In genomic region chr1:38000529-38001453, GRCh38 we compare ENCODE assay signal across 1 cellular context.
TF ChIP-seq lines count a peak whose summit lies in the region.

No MANE protein-coding gene starts in this region.

TF ChIP-seq in HepG2, 621 proteins besides CTCF, POLR2A, EP300 and RAD21 (continues in another document):
- TF ChIP-seq NR2F6 (IDR thresholded peaks at IDR 0.05) (no peak), NR2F6 (CRISPR knock-in tag; IDR thresholded peaks at IDR 0.05) (no peak), ZNF788 (CRISPR knock-in tag; IDR thresholded peaks at IDR 0.05; ENCODE audit: borderline replicate concordance) (no peak), ZNF710 (CRISPR knock-in tag; IDR thresholded peaks at IDR 0.05; ENCODE audit: borderline replicate concordance) (no peak), ZNF770 (CRISPR knock-in tag; IDR thresholded peaks at IDR 0.05) (no peak), PITX1 (CRISPR knock-in tag; IDR thresholded peaks at IDR 0.05) (no peak), CEBPG (CRISPR knock-in tag; IDR thresholded peaks at IDR 0.05) (no peak), ZNF773 (CRISPR knock-in tag; IDR thresholded peaks at IDR 0.05; ENCODE audit: borderline replicate concordance) (no peak), KLF15 (CRISPR knock-in tag; IDR thresholded peaks at IDR 0.05; ENCODE audit: borderline replicate concordance) (no peak), ZBTB7B (CRISPR knock-in tag; IDR thresholded peaks at IDR 0.05) (no peak), PRMT3 (CRISPR knock-in tag; IDR thresholded peaks at IDR 0.05; ENCODE audit: borderline replicate concordance, low read depth) (peak; percentile 58; the same call in 1 of the 2 replicates), STAT5B (CRISPR knock-in tag; IDR thresholded peaks at IDR 0.05) (no peak), ZNF557 (CRISPR knock-in tag; IDR thresholded peaks at IDR 0.05) (no peak), NCOA1 (CRISPR knock-in tag; IDR thresholded peaks at IDR 0.05) (no peak), SOX13 (IDR thresholded peaks at IDR 0.05) (no peak), SOX13 (CRISPR knock-in tag; conservative IDR thresholded peaks at IDR 0.05 in 1 of 2, IDR thresholded peaks at IDR 0.05 in 1 of 2) (no peak), NONO (IDR thresholded peaks at IDR 0.05) (no peak), NONO (CRISPR knock-in tag; conservative IDR thresholded peaks at IDR 0.05) (no peak), ZBTB38 (CRISPR knock-in tag; IDR thresholded peaks at IDR 0.05) (peak; percentile 28; the same call in 1 of the 2 replicates), ZMAT3 (CRISPR knock-in tag; conservative IDR thresholded peaks at IDR 0.05) (no peak), ZNF337 (CRISPR knock-in tag; IDR thresholded peaks at IDR 0.05; ENCODE audit: borderline replicate concordance, low read depth) (no peak), ZEB1 (IDR thresholded peaks at IDR 0.05; ENCODE audit: insufficient replicate concordance, low read depth) (no peak), STAG1 (CRISPR knock-in tag; IDR thresholded peaks at IDR 0.05) (no peak), HNF1B (CRISPR knock-in tag; IDR thresholded peaks at IDR 0.05) (no peak), ZKSCAN8 (CRISPR knock-in tag; IDR thresholded peaks at IDR 0.05; ENCODE audit: borderline replicate concordance) (no peak), MEIS1 (CRISPR knock-in tag; IDR thresholded peaks at IDR 0.05; ENCODE audit: borderline replicate concordance) (no peak), IKZF5 (CRISPR knock-in tag; IDR thresholded peaks at IDR 0.05) (no peak), ZNF430 (CRISPR knock-in tag; IDR thresholded peaks at IDR 0.05) (0 out of 2 replicates have a peak, but pooled peaks have one; percentile 26), IRF1 (CRISPR knock-in tag; IDR thresholded peaks at IDR 0.05; ENCODE audit: low read depth) (no peak), AGO2 (optimal IDR thresholded peaks at IDR 0.05; ENCODE audit: low read depth, low read length) (peak; percentile 56), MLX (CRISPR knock-in tag; IDR thresholded peaks at IDR 0.05) (no peak), RARG (CRISPR knock-in tag; IDR thresholded peaks at IDR 0.05; ENCODE audit: low read depth) (no peak), ZNF124 (CRISPR knock-in tag; IDR thresholded peaks at IDR 0.05) (no peak), MTERF4 (CRISPR knock-in tag; IDR thresholded peaks at IDR 0.05) (0 out of 2 replicates have a peak, but pooled peaks have one; percentile 27), GATAD1 (CRISPR knock-in tag; IDR thresholded peaks at IDR 0.05) (no peak), ATF7 (IDR thresholded peaks at IDR 0.05) (peak; percentile 37; the same call in 1 of the 2 replicates), ATF7 (CRISPR knock-in tag; IDR thresholded peaks at IDR 0.05) (peak; percentile 46; the same call in 1 of the 2 replicates), NFIB (CRISPR knock-in tag; IDR thresholded peaks at IDR 0.05; ENCODE audit: borderline replicate concordance) (no peak)
- TF ChIP-seq, protein P1, sequence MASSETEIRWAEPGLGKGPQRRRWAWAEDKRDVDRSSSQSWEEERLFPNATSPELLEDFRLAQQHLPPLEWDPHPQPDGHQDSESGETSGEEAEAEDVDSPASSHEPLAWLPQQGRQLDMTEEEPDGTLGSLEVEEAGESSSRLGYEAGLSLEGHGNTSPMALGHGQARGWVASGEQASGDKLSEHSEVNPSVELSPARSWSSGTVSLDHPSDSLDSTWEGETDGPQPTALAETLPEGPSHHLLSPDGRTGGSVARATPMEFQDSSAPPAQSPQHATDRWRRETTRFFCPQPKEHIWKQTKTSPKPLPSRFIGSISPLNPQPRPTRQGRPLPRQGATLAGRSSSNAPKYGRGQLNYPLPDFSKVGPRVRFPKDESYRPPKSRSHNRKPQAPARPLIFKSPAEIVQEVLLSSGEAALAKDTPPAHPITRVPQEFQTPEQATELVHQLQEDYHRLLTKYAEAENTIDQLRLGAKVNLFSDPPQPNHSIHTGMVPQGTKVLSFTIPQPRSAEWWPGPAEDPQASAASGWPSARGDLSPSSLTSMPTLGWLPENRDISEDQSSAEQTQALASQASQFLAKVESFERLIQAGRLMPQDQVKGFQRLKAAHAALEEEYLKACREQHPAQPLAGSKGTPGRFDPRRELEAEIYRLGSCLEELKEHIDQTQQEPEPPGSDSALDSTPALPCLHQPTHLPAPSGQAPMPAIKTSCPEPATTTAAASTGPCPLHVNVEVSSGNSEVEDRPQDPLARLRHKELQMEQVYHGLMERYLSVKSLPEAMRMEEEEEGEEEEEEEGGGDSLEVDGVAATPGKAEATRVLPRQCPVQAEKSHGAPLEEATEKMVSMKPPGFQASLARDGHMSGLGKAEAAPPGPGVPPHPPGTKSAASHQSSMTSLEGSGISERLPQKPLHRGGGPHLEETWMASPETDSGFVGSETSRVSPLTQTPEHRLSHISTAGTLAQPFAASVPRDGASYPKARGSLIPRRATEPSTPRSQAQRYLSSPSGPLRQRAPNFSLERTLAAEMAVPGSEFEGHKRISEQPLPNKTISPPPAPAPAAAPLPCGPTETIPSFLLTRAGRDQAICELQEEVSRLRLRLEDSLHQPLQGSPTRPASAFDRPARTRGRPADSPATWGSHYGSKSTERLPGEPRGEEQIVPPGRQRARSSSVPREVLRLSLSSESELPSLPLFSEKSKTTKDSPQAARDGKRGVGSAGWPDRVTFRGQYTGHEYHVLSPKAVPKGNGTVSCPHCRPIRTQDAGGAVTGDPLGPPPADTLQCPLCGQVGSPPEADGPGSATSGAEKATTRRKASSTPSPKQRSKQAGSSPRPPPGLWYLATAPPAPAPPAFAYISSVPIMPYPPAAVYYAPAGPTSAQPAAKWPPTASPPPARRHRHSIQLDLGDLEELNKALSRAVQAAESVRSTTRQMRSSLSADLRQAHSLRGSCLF (CRISPR knock-in tag; IDR thresholded peaks at IDR 0.05; ENCODE audit: borderline replicate concordance), result no peak
- TF ChIP-seq, protein P2, sequence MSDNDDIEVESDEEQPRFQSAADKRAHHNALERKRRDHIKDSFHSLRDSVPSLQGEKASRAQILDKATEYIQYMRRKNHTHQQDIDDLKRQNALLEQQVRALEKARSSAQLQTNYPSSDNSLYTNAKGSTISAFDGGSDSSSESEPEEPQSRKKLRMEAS (IDR thresholded peaks at IDR 0.05), result no peak
- TF ChIP-seq, protein P3, sequence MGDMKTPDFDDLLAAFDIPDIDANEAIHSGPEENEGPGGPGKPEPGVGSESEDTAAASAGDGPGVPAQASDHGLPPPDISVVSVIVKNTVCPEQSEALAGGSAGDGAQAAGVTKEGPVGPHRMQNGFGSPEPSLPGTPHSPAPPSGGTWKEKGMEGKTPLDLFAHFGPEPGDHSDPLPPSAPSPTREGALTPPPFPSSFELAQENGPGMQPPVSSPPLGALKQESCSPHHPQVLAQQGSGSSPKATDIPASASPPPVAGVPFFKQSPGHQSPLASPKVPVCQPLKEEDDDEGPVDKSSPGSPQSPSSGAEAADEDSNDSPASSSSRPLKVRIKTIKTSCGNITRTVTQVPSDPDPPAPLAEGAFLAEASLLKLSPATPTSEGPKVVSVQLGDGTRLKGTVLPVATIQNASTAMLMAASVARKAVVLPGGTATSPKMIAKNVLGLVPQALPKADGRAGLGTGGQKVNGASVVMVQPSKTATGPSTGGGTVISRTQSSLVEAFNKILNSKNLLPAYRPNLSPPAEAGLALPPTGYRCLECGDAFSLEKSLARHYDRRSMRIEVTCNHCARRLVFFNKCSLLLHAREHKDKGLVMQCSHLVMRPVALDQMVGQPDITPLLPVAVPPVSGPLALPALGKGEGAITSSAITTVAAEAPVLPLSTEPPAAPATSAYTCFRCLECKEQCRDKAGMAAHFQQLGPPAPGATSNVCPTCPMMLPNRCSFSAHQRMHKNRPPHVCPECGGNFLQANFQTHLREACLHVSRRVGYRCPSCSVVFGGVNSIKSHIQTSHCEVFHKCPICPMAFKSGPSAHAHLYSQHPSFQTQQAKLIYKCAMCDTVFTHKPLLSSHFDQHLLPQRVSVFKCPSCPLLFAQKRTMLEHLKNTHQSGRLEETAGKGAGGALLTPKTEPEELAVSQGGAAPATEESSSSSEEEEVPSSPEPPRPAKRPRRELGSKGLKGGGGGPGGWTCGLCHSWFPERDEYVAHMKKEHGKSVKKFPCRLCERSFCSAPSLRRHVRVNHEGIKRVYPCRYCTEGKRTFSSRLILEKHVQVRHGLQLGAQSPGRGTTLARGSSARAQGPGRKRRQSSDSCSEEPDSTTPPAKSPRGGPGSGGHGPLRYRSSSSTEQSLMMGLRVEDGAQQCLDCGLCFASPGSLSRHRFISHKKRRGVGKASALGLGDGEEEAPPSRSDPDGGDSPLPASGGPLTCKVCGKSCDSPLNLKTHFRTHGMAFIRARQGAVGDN (CRISPR knock-in tag; IDR thresholded peaks at IDR 0.05), result peak; percentile 57
- TF ChIP-seq, protein P4, sequence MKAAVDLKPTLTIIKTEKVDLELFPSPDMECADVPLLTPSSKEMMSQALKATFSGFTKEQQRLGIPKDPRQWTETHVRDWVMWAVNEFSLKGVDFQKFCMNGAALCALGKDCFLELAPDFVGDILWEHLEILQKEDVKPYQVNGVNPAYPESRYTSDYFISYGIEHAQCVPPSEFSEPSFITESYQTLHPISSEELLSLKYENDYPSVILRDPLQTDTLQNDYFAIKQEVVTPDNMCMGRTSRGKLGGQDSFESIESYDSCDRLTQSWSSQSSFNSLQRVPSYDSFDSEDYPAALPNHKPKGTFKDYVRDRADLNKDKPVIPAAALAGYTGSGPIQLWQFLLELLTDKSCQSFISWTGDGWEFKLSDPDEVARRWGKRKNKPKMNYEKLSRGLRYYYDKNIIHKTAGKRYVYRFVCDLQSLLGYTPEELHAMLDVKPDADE (CRISPR knock-in tag; IDR thresholded peaks at IDR 0.05), result no peak
